Comparison of ENCODE assay signal across 8 cellular contexts in the genomic region with DNA sequence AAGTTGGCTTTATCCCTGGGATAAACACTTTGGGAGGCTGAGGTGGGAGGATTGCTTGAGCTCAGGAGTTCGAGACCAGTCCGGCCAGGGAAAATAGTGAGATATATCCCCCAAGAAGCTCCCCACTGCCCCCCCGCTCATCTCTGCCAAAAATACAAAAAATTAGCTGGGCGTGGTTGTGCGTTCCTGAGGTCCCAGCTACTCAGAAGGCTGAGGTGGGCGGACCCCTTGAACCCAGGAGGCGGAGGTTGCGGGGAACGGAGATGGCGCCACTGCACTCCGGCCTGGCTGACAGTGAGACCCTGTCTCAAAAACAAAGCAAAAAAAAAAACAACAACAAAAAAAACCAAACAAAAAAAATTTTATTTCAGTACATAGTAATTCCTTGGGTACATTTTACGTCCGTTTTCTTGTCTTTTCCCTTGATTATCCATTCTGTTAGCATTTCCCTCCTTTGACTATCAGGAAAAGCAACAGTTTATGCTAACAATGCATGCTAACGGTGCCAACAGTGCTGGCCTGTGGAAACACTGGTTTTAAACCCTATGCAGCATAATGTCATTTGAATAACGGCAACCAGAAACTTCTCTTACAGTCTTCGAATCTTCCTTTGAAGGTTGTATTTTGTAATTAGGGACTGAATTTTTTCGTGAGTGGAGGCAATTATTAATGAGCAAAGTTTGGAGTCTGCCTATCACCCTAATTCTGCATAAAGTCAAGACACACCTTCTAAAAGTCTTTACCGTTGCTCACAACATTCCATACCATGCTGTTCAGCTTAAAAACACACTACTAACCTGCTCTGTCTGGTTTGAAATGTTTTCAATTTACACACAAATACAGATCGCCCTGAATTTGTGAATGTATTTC. TPM values are rescaled to one million over a fixed set of nuclear protein-coding genes. Genes with fewer than 3 reads are reported as not detected.
DNase-seq lines count a peak whose midpoint lies in the region; ATAC-seq and TF ChIP-seq lines count a peak whose summit lies in the region.

No MANE protein-coding gene starts in this region.

- H3K27me3 ChIP-seq in HCT116 (ENCODE audit: insufficient read depth, low read length) (no peaks in the 10 kb centered on the region), mucosa of rectum (ENCODE audit: control insufficient read depth in 2 of 2, insufficient read depth in 2 of 2, low read length in 2 of 2) (no peaks in the 10 kb centered on the region)

- CTCF ChIA-PET in HCT116 (lab: Charles Lee): interaction anchor here (0.9 to 1.5 kb wide), 2 partner anchors 10 to 139 kb away, joined by 3 to 5 read pairs; a partner anchor contains a TSS

- H2AFZ ChIP-seq in HCT116 (ENCODE audit: low read depth, low read length, poor library complexity, severe bottlenecking): peak overlapping the region; percentile 79

- no peak for TF ChIP-seq POLR2A in HCT116 (IDR thresholded peaks at IDR 0.05; ENCODE audit: borderline replicate concordance, extremely low read depth, insufficient read depth, insufficient read length)

- no peak for TF ChIP-seq CTCF in HCT116 (IDR thresholded peaks at IDR 0.05 in 2 of 3, conservative IDR thresholded peaks at IDR 0.05 in 1 of 3; ENCODE audit: borderline replicate concordance in 1 of 3, insufficient read depth in 1 of 3, low read depth in 2 of 3, low read length in 2 of 3)
- TF ChIP-seq CTCF in chondrocyte (IDR thresholded peaks at IDR 0.05): no peak

- peaks cover 22% of the 10 kb centered on the region for H3K9me3 Mint-ChIP-seq in chondrocyte (ENCODE audit: low read depth)

- H3K4me2 ChIP-seq in HCT116 (ENCODE audit: low read length): peak overlapping the region; percentile 90

- peak overlapping the region; percentile 90; the same call in 1 of the 2 replicates for H3K9ac ChIP-seq in HCT116 (ENCODE audit: low read length)
- peak overlapping the region in 1 of 2 donors; percentile 96 for H3K9ac ChIP-seq in mucosa of rectum (ENCODE audit: low read depth in 1 of 2, low read length in 2 of 2)

- H4K20me1 ChIP-seq in HCT116 (ENCODE audit: insufficient read depth): no peaks in the 10 kb centered on the region

- intact Hi-C loops in HCT116 (cut with micrococcal nuclease): loop anchor here (5.0 kb wide), 2 partner anchors 38 to 128 kb away; a partner anchor contains a TSS

- H3K27ac ChIP-seq in HCT116 (ENCODE audit: low read depth, low read length) (peak overlapping the region; percentile 92; the same call in 1 of the 2 replicates), mucosa of rectum (ENCODE audit: low read depth in 2 of 2, low read length in 2 of 2) (peak overlapping the region; percentile 3 to 46)

- BruUV-seq in HCT116 (replicated peaks; lab: Mats Ljungman, UMichigan): no TSS peak

- peak overlapping the region; percentile 94 for H3K4me3 Mint-ChIP-seq in chondrocyte (ENCODE audit: unreplicated experiment)

- H3K79me2 ChIP-seq in HCT116 (ENCODE audit: insufficient read depth, low read length): peaks cover 35% of the 10 kb centered on the region

- H3K36me3 ChIP-seq in HCT116 (ENCODE audit: control insufficient read depth in 1 of 2, insufficient read depth in 2 of 2, low read length in 2 of 2) (no peaks in the 10 kb centered on the region), mucosa of rectum (ENCODE audit: control insufficient read depth in 2 of 2, insufficient read depth in 2 of 2, low read length in 2 of 2) (no peaks in the 10 kb centered on the region)

- peaks cover 50% of the 10 kb centered on the region for H3K4me1 Mint-ChIP-seq in chondrocyte (ENCODE audit: low read depth)

- no peaks in the 10 kb centered on the region for H3K27me3 Mint-ChIP-seq in chondrocyte (ENCODE audit: low read depth)

- TF ChIP-seq RAD21 in HCT116 (IDR thresholded peaks at IDR 0.05; ENCODE audit: low read depth): no peak

- H3K9me3 ChIP-seq in HCT116 (ENCODE audit: control insufficient read depth in 1 of 2, insufficient read depth in 1 of 2, low read depth in 1 of 2, low read length in 2 of 2) (no peaks in the 10 kb centered on the region), mucosa of rectum (ENCODE audit: control insufficient read depth in 2 of 2, low read length in 2 of 2) (no peaks in the 10 kb centered on the region)

- H3K36me3 Mint-ChIP-seq in chondrocyte (ENCODE audit: low read depth): peaks cover 6% of the 10 kb centered on the region

- no peaks in the 10 kb centered on the region for H3K9me2 ChIP-seq in HCT116 (ENCODE audit: insufficient read depth)

- RAD21 ChIA-PET in HCT116 (lab: Charles Lee; ENCODE audit: low non-redundant PET in 1 of 2, low total read pairs in 2 of 2, uncharacterized antibody in 2 of 2, unreplicated experiment in 2 of 2): no interaction called here

- H3K4me1 ChIP-seq in HCT116 (ENCODE audit: control insufficient read depth in 1 of 2, insufficient read depth in 2 of 2, low read length in 2 of 2) (peaks cover 11 to 18% of the 10 kb centered on the region in 2 experiments), mucosa of rectum (ENCODE audit: control insufficient read depth in 2 of 2, insufficient read depth in 2 of 2, low read length in 2 of 2) (peaks cover 8 to 12% of the 10 kb centered on the region in 2 donors)

- POLR2A ChIA-PET in HCT116 (lab: Charles Lee): interaction anchor here (0.6 to 1.4 kb wide), 10 partner anchors 8 to 139 kb away, joined by 3 to 9 read pairs (median 3); a partner anchor contains a TSS

- peak overlapping the region; percentile 99 for H3K27ac Mint-ChIP-seq in chondrocyte (ENCODE audit: unreplicated experiment)

- DNase-seq in HCT116 (ENCODE audit: low read depth, low spot score) (no peak), NCI-H2227 (lab: John Stamatoyannopoulos, UW; ENCODE audit: unreplicated experiment) (peak; percentile 40), chondrocyte (ENCODE audit: low spot score) (no peak), NCI-H345 treated with DMSO at 0.1 percent for 48 hours (lab: John Stamatoyannopoulos, UW; ENCODE audit: unreplicated experiment) (no peak), MV-4-11 (lab: John Stamatoyannopoulos, UW) (no peak)
- no peak for DNase-seq in NK-92 treated with Interleukin-12 subunit alpha and Interleukin-12 subunit beta, amount 100 ng/mL, for 24 hours (lab: John Stamatoyannopoulos, UW)

- H3K4me3 ChIP-seq in HCT116 (replicated peaks in 1 of 2; ENCODE audit: low read depth in 1 of 2, low read length in 2 of 2) (peak overlapping the region; percentile 16 to 80), mucosa of rectum (ENCODE audit: low read length in 2 of 2) (peak overlapping the region; percentile 67 to 91)

- peak; percentile 7 for ATAC-seq in GM18499 (IDR thresholded peaks at IDR 0.05; ENCODE audit: insufficient read depth, unreplicated experiment)
- peak; percentile 13 for ATAC-seq in HCT116

TF ChIP-seq in HCT116, 20 proteins besides CTCF, POLR2A, EP300 and RAD21:
- TF ChIP-seq, protein P1, sequence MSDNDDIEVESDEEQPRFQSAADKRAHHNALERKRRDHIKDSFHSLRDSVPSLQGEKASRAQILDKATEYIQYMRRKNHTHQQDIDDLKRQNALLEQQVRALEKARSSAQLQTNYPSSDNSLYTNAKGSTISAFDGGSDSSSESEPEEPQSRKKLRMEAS (IDR thresholded peaks at IDR 0.05): 0 out of 2 replicates have a peak, but pooled peaks have one; percentile 3
- no peak for TF ChIP-seq SRF (IDR thresholded peaks at IDR 0.05; ENCODE audit: low read depth)
- TF ChIP-seq, protein P2, sequence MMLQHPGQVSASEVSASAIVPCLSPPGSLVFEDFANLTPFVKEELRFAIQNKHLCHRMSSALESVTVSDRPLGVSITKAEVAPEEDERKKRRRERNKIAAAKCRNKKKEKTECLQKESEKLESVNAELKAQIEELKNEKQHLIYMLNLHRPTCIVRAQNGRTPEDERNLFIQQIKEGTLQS (IDR thresholded peaks at IDR 0.05): no peak
- TF ChIP-seq EZH2 (IDR thresholded peaks at IDR 0.05): no peak
- no peak for TF ChIP-seq ZNF274 (IDR thresholded peaks at IDR 0.05; ENCODE audit: low read depth, low read length)
- no peak for TF ChIP-seq POLR2AphosphoS5 (IDR thresholded peaks at IDR 0.05; ENCODE audit: low read depth, low read length)
- TF ChIP-seq, protein P3, sequence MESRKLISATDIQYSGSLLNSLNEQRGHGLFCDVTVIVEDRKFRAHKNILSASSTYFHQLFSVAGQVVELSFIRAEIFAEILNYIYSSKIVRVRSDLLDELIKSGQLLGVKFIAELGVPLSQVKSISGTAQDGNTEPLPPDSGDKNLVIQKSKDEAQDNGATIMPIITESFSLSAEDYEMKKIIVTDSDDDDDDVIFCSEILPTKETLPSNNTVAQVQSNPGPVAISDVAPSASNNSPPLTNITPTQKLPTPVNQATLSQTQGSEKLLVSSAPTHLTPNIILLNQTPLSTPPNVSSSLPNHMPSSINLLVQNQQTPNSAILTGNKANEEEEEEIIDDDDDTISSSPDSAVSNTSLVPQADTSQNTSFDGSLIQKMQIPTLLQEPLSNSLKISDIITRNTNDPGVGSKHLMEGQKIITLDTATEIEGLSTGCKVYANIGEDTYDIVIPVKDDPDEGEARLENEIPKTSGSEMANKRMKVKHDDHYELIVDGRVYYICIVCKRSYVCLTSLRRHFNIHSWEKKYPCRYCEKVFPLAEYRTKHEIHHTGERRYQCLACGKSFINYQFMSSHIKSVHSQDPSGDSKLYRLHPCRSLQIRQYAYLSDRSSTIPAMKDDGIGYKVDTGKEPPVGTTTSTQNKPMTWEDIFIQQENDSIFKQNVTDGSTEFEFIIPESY (IDR thresholded peaks at IDR 0.05; ENCODE audit: extremely low read depth, insufficient replicate concordance, low read length): no peak

RNA-seq across cellular contexts. Expression of a gene that starts 0.8 kb away (rescaled TPM):
- 56.1 TPM for total RNA-seq in HCT116 (2021; ENCODE audit: unreplicated experiment)
- polyA plus RNA-seq in HCT116 (2012): 21.8 and 22.8 TPM in 2 replicates
- 68.0 to 75.4 TPM (median 70.2 TPM) in 3 replicates for total RNA-seq in chondrocyte

RNA-seq across cellular contexts. Expression of a gene that starts 35.3 kb away (rescaled TPM):
- total RNA-seq in HCT116 (2021; ENCODE audit: unreplicated experiment) (29.9 TPM), chondrocyte (3.7 to 6.8 TPM (median 4.3 TPM) in 3 replicates)
- polyA plus RNA-seq in HCT116 (2012): 20.5 and 26.1 TPM in 2 replicates
